ENCODE assay signal across 8 cellular contexts in genomic region chr1:203287109-203287893, GRCh38. TPM values are rescaled to one million over a fixed set of nuclear protein-coding genes. Genes with fewer than 3 reads are reported as not detected.
DNase-seq lines count a peak whose midpoint lies in the region; ATAC-seq and TF ChIP-seq lines count a peak whose summit lies in the region.

No MANE protein-coding gene starts in this region.

- H3K27ac ChIP-seq in cardiac muscle cell, result peak overlapping the region; percentile 29
- H3K27ac ChIP-seq in sigmoid colon, result peak overlapping the region; percentile 90 to 94 (median 92)

- H3K27me3 ChIP-seq in cardiac muscle cell, result no peaks in the 10 kb centered on the region
- no peaks in the 10 kb centered on the region for H3K27me3 ChIP-seq in sigmoid colon

- no peak for TF ChIP-seq POLR2A in sigmoid colon (IDR thresholded peaks at IDR 0.05)

- intact Hi-C loops in sigmoid colon (cut with DNase I), result no loop called here

- no peak overlapping the region for H3K4me3 ChIP-seq in cardiac muscle cell
- no peak overlapping the region for H3K4me3 ChIP-seq in sigmoid colon

- H3K9me3 ChIP-seq in cardiac muscle cell (ENCODE audit: low read depth) (no peaks in the 10 kb centered on the region), sigmoid colon (no peaks in the 10 kb centered on the region)

- TF ChIP-seq CTCF in cardiac muscle cell (IDR thresholded peaks at IDR 0.05; ENCODE audit: low read depth, low read length) (no peak), sigmoid colon (IDR thresholded peaks at IDR 0.05) (no peak)

- no peaks in the 10 kb centered on the region for H3K36me3 ChIP-seq in cardiac muscle cell
- H3K36me3 ChIP-seq in sigmoid colon, result no peaks in the 10 kb centered on the region

- no peak for TF ChIP-seq EP300 in sigmoid colon (IDR thresholded peaks at IDR 0.05)

- peak; percentile 32 for DNase-seq in NCI-H524 treated with DMSO at 0.1 percent for 48 hours (lab: John Stamatoyannopoulos, UW)
- DNase-seq in activated CD8-positive, alpha-beta memory T cell treated with anti-CD3 and anti-CD28 coated beads, Interleukin-2, amount 50 U/mL, for 4 hours, result peak; percentile 70
- peak; percentile 59 to 71 for DNase-seq in cardiac muscle cell (ENCODE audit: low read depth in 1 of 2, low spot score in 1 of 2)
- peak; percentile 82 for DNase-seq in sigmoid colon
- DNase-seq in germinal center (ENCODE audit: low spot score), result no peak
- DNase-seq in retina, result no peak

- H3K4me1 ChIP-seq in cardiac muscle cell (ENCODE audit: low read depth) (peaks cover 58% of the 10 kb centered on the region), sigmoid colon (peaks cover 0 to 56% (median 48%) of the 10 kb centered on the region in 4 donors)

- ATAC-seq in GM18868 (IDR thresholded peaks at IDR 0.05; ENCODE audit: unreplicated experiment) (peak; percentile 44), HG02870 (IDR thresholded peaks at IDR 0.05; ENCODE audit: unreplicated experiment) (peak; percentile 36)

- WGBS in sigmoid colon, 2 donors, result 35 to 40% methylated on average over 9 of the region's 9 CpGs

RNA-seq across cellular contexts. Expression of gene BTG2, which starts 18.0 kb away (rescaled TPM):
- total RNA-seq in cardiac muscle cell, result 45.6 and 57.9 TPM in 2 replicates
- 64.2 and 66.0 TPM in 2 replicates for polyA plus RNA-seq in cardiac muscle cell
- total RNA-seq in sigmoid colon, result 100 to 1,000 TPM in 3 of 4 donors, 10 to 100 TPM in 1; 66.0 to 397 (median 180) TPM
- polyA plus RNA-seq in sigmoid colon, result 10 to 100 TPM; 37.2 to 81.0 (median 63.7) TPM

RNA-seq across cellular contexts. Expression of gene CHIT1, which starts 57.8 kb away (rescaled TPM):
- total RNA-seq in cardiac muscle cell (0.03 TPM in 1 of 2 replicates, not detected in the other), sigmoid colon (not detected)
- polyA plus RNA-seq in cardiac muscle cell (not detected in 2 replicates), sigmoid colon (under 1 TPM in 1 of 3 donors, not detected in 2; 0.98 TPM)

Comparison
In these comparisons a context has a peak if more than half of its experiments do, and no peak if none do; other contexts are left out.
1. DNase-seq: peak in NCI-H524 treated with DMSO at 0.1 percent for 48 hours (single experiment), activated CD8-positive, alpha-beta memory T cell treated with anti-CD3 and anti-CD28 coated beads, Interleukin-2, amount 50 U/mL, for 4 hours (single experiment), cardiac muscle cell (2 of 2) and sigmoid colon (single experiment); none in germinal center (single experiment) and retina (single experiment).